19 cellular contexts compared by ENCODE assay signal in the genomic region with DNA sequence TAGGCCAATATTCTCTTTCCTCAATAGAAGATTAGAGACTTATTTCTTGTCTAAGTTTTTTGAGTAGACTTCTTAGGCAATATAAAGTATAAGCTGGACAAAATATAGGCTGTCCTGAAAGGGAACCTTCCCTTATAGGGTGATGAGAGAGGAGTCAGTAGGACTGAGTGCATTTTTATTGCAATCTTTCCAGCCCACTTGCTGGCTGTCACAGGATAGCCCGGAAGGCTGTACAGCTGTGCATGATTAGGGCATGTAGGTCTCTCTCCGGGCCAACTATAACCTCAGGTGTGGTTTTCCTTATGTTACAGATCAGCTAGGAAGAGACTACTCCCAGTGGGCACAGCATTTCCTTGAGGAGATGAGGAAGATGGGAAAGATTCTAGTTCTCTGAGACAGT.
DNase-seq lines count a peak whose midpoint lies in the region; ATAC-seq, FAIRE-seq and TF ChIP-seq lines count a peak whose summit lies in the region.
"Had no signal": no experiment of that assay in that cellular context is flagged by ENCODE, and none has a peak within 500 bp of the region (broad histone marks: within the 10 kb centered on the region; RNA-seq: fewer than 3 reads in every experiment).

No MANE protein-coding gene starts in this region.

- peaks cover 44% of the 10 kb centered on the region for H3K4me1 ChIP-seq in SJSA1 (replicated peaks)
- H3K4me1 ChIP-seq: BE2C had no signal

- no peak overlapping the region for H3K4me3 Mint-ChIP-seq in glutamatergic neuron (ENCODE audit: unreplicated experiment)
- H3K4me3 Mint-ChIP-seq: CD4-positive, CD25-positive, alpha-beta regulatory T cell; CD8-positive, alpha-beta memory T cell; H9 had no signal

- peaks cover 3% of the 10 kb centered on the region for H3K9me3 Mint-ChIP-seq in glutamatergic neuron (ENCODE audit: unreplicated experiment)
- H3K9me3 Mint-ChIP-seq: H9 had no signal

- peak overlapping the region; percentile 82; the same call in 1 of the 2 replicates for H3K27ac ChIP-seq in SJSA1

- no peak overlapping the region for H3K4me3 ChIP-seq in SJSA1

- H3K9me3 ChIP-seq in SJSA1 (replicated peaks) = no peaks in the 10 kb centered on the region; the same call in 1 of the 2 replicates
- H3K9me3 ChIP-seq: BE2C had no signal

- H3K36me3 Mint-ChIP-seq in glutamatergic neuron (ENCODE audit: unreplicated experiment) = no peaks in the 10 kb centered on the region
- H3K36me3 Mint-ChIP-seq: CD4-positive, CD25-positive, alpha-beta regulatory T cell; CD8-positive, alpha-beta memory T cell had no signal

- no peak for DNase-seq in GM19239 (ENCODE audit: insufficient read length, low spot score)
- DNase-seq in SJSA1 (ENCODE audit: low read depth in 1 of 2, low spot score in 2 of 2) = no peak
- DNase-seq in glutamatergic neuron = no peak
- DNase-seq in DMS153 (lab: John Stamatoyannopoulos, UW) = no peak
- no peak for DNase-seq in left lobe of liver (ENCODE audit: low spot score)
- DNase-seq: ACHN; BE2C; C1 segment of cervical spinal cord; CD4-positive, CD25-positive, alpha-beta regulatory T cell; CD8-positive, alpha-beta memory T cell; COR-L47; DMS79 treated with DMSO at 0.1 percent for 48 hours; GF-D8; H9; IMR-90 had no signal

- no peak for ATAC-seq in GM18520 (IDR thresholded peaks at IDR 0.05; ENCODE audit: unreplicated experiment)
- no peak for ATAC-seq in left lobe of liver

- peak; percentile 18 for FAIRE-seq in GM19239 (lab: Jason Lieb, UNC)
- FAIRE-seq: A204.1, H1, HTR-8/SVneo had no signal

- H3K36me3 ChIP-seq in SJSA1 = no peaks in the 10 kb centered on the region
- H3K36me3 ChIP-seq: BE2C had no signal

- peaks cover 32% of the 10 kb centered on the region for H3K4me1 Mint-ChIP-seq in glutamatergic neuron (ENCODE audit: low read depth, unreplicated experiment)
- H3K4me1 Mint-ChIP-seq: CD4-positive, CD25-positive, alpha-beta regulatory T cell; CD8-positive, alpha-beta memory T cell had no signal

- no peak for TF ChIP-seq CTCF in glutamatergic neuron (IDR thresholded peaks at IDR 0.05; ENCODE audit: partially characterized antibody, unreplicated experiment)

- peak overlapping the region; percentile 79 for H3K27ac Mint-ChIP-seq in glutamatergic neuron (ENCODE audit: unreplicated experiment)
- H3K27ac Mint-ChIP-seq: CD4-positive, CD25-positive, alpha-beta regulatory T cell; CD8-positive, alpha-beta memory T cell had no signal

- no peaks in the 10 kb centered on the region for H3K27me3 Mint-ChIP-seq in glutamatergic neuron (ENCODE audit: unreplicated experiment)
- H3K27me3 Mint-ChIP-seq: CD4-positive, CD25-positive, alpha-beta regulatory T cell; CD8-positive, alpha-beta memory T cell had no signal

- no peaks in the 10 kb centered on the region for H3K27me3 ChIP-seq in SJSA1 (replicated peaks)
- H3K27me3 ChIP-seq: BE2C had no signal
